Comparison of ENCODE assay signal across 17 cellular contexts in the genomic region with DNA sequence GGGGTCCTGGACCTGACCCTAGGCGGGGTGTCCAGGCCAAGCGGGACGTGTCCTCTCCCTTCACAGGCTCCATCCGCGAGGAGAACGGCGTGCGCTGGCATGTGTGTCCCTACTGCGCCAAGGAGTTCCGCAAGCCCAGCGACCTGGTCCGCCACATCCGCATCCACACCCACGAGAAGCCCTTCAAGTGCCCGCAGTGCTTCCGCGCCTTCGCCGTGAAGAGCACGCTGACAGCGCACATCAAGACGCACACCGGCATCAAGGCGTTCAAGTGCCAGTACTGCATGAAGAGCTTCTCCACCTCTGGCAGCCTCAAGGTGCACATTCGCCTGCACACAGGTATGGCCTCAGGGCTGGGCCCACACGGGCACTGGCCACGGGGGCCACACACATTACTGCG.
DNase-seq lines count a peak whose midpoint lies in the region; ATAC-seq and TF ChIP-seq lines count a peak whose summit lies in the region.
"Had no signal": no experiment of that assay in that cellular context is flagged by ENCODE, and none has a peak within 500 bp of the region (broad histone marks: within the 10 kb centered on the region; RNA-seq: fewer than 3 reads in every experiment).

No MANE protein-coding gene starts in this region.

- DNase-seq in H9 (no peak), endodermal cell (no peak), neural progenitor cell (ENCODE audit: low spot score) (no peak), progenitor cell of endocrine pancreas (ENCODE audit: low spot score, unreplicated experiment) (no peak), NCI-H2171 (lab: John Stamatoyannopoulos, UW) (no peak), dermis blood vessel endothelial cell (no peak)
- no peak for DNase-seq in activated T-cell treated with anti-CD3 and anti-CD28 coated beads, Interleukin-2, amount 50 U/mL, for 72 hours
- DNase-seq in stimulated activated CD4-positive, alpha-beta T cell treated with anti-CD3 and anti-CD28 coated beads, Interleukin-4, amount 100 ng/mL, for 4 hours, result no peak
- DNase-seq: C1 segment of cervical spinal cord; Calu3; CD4-positive, alpha-beta memory T cell; COR-L47; DND-41; GDM1; GOT3; HCEC 1CT had no signal

- no peak overlapping the region for H3K56ac ChIP-seq in H9 (ENCODE audit: insufficient read length, low read depth, low read length)

- no peak overlapping the region for H3K27ac ChIP-seq in H9 (ENCODE audit: insufficient read length, low read depth, low read length)
- H3K27ac ChIP-seq in endodermal cell (ENCODE audit: low read depth, low read length), result peak overlapping the region; percentile 88
- peak overlapping the region; percentile 35 for H3K27ac ChIP-seq in neural progenitor cell

- H3K4me2 ChIP-seq in H9 (ENCODE audit: insufficient read depth, insufficient read length, low read length) (no peak overlapping the region), neural progenitor cell (no peak overlapping the region)

- H2BK120ac ChIP-seq in H9 (ENCODE audit: low read depth, low read length, poor library complexity, severe bottlenecking), result no peak overlapping the region

- H3K4me3 ChIP-seq in endodermal cell (ENCODE audit: low read length) (no peak overlapping the region), neural progenitor cell (no peak overlapping the region)
- H3K4me3 ChIP-seq: GM12878 had no signal

- H3K4me1 Mint-ChIP-seq in H9 (peaks cover 0 to 4% of the 10 kb centered on the region in 2 experiments; a peak in 1 of 4 replicates), endodermal cell (no peaks in the 10 kb centered on the region), neural progenitor cell (no peaks in the 10 kb centered on the region), progenitor cell of endocrine pancreas (ENCODE audit: low read depth) (no peaks in the 10 kb centered on the region)
- H3K4me1 Mint-ChIP-seq in activated T-cell treated with anti-CD3 and anti-CD28 coated beads, Interleukin-2, amount 50 U/mL, for 72 hours (ENCODE audit: low read depth), result no peaks in the 10 kb centered on the region
- H3K4me1 Mint-ChIP-seq: CD4-positive, alpha-beta memory T cell had no signal

- H3K9me3 ChIP-seq in H9 (ENCODE audit: control insufficient read depth, low read depth, low read length) (no peaks in the 10 kb centered on the region), endodermal cell (ENCODE audit: control insufficient read depth, low read length) (peaks cover 29% of the 10 kb centered on the region), neural progenitor cell (ENCODE audit: low read depth) (no peaks in the 10 kb centered on the region)

- TF ChIP-seq CTCF in H9 (conservative IDR thresholded peaks at IDR 0.05) (no peak), endodermal cell (conservative IDR thresholded peaks at IDR 0.05) (no peak), neural progenitor cell (IDR thresholded peaks at IDR 0.05) (no peak), progenitor cell of endocrine pancreas (IDR thresholded peaks at IDR 0.05; ENCODE audit: unreplicated experiment) (no peak)

- H3K36me3 Mint-ChIP-seq in H9 (ENCODE audit: insufficient read depth in 1 of 3, low read depth in 3 of 3) (peaks cover 41 to 70% (median 59%) of the 10 kb centered on the region in 3 experiments), endodermal cell (ENCODE audit: low read depth) (peaks cover 87% of the 10 kb centered on the region), neural progenitor cell (peaks cover 48% of the 10 kb centered on the region), progenitor cell of endocrine pancreas (ENCODE audit: insufficient read depth) (peaks cover 54% of the 10 kb centered on the region)
- H3K36me3 Mint-ChIP-seq in activated T-cell treated with anti-CD3 and anti-CD28 coated beads, Interleukin-2, amount 50 U/mL, for 72 hours (ENCODE audit: insufficient read depth in 2 of 2), result peaks cover 19 to 21% of the 10 kb centered on the region in 2 donors

- H2BK5ac ChIP-seq in H9 (ENCODE audit: insufficient read length, low read length), result no peak overlapping the region

- H3K23me2 ChIP-seq in H9 (ENCODE audit: insufficient read length, low read depth, low read length, poor library complexity, severe bottlenecking), result no peaks in the 10 kb centered on the region

- H3K36me3 ChIP-seq in endodermal cell (ENCODE audit: control insufficient read depth, insufficient read depth, low read length) (peaks cover 74% of the 10 kb centered on the region), neural progenitor cell (peaks cover 9% of the 10 kb centered on the region)

- peaks cover 19% of the 10 kb centered on the region for H3F3A ChIP-seq in neural progenitor cell (ENCODE audit: low read depth)

- no peak overlapping the region for H3K23ac ChIP-seq in H9 (ENCODE audit: insufficient read length, low read depth, low read length)

- H4K8ac ChIP-seq in H9 (replicated peaks; ENCODE audit: insufficient read length, low read depth, low read length), result no peak overlapping the region

- H2BK20ac ChIP-seq in H9 (ENCODE audit: low read depth, low read length, poor library complexity, severe bottlenecking), result no peak overlapping the region

- H3K4me3 Mint-ChIP-seq in H9 (no peak overlapping the region), endodermal cell (no peak overlapping the region), neural progenitor cell (no peak overlapping the region), progenitor cell of endocrine pancreas (ENCODE audit: low read depth) (no peak overlapping the region)
- H3K4me3 Mint-ChIP-seq in activated T-cell treated with anti-CD3 and anti-CD28 coated beads, Interleukin-2, amount 50 U/mL, for 72 hours, result no peak overlapping the region
- H3K4me3 Mint-ChIP-seq: CD4-positive, alpha-beta memory T cell had no signal

- H2AFZ ChIP-seq in H9 (ENCODE audit: low read length) (no peak overlapping the region), neural progenitor cell (replicated peaks) (no peak overlapping the region)

- H4K20me1 ChIP-seq in H9 (ENCODE audit: control insufficient read depth, insufficient read depth, insufficient read length) (no peaks in the 10 kb centered on the region), neural progenitor cell (ENCODE audit: low read depth) (no peaks in the 10 kb centered on the region)

- no peaks in the 10 kb centered on the region for H3K79me1 ChIP-seq in H9 (ENCODE audit: insufficient read depth, low read depth, low read length, poor library complexity, severe bottlenecking)

- H3K27me3 Mint-ChIP-seq in H9 (ENCODE audit: low read depth) (no peaks in the 10 kb centered on the region), endodermal cell (ENCODE audit: insufficient read depth) (no peaks in the 10 kb centered on the region), neural progenitor cell (ENCODE audit: insufficient read depth, low read depth) (no peaks in the 10 kb centered on the region), progenitor cell of endocrine pancreas (no peaks in the 10 kb centered on the region)
- no peaks in the 10 kb centered on the region for H3K27me3 Mint-ChIP-seq in activated T-cell treated with anti-CD3 and anti-CD28 coated beads, Interleukin-2, amount 50 U/mL, for 72 hours (ENCODE audit: low read depth)
- H3K27me3 Mint-ChIP-seq: CD4-positive, alpha-beta memory T cell had no signal

- H3K4me1 ChIP-seq in H9 (ENCODE audit: insufficient read depth, low read length), result no peaks in the 10 kb centered on the region
- H3K4me1 ChIP-seq in endodermal cell (ENCODE audit: control insufficient read depth, insufficient read depth, low read length), result no peaks in the 10 kb centered on the region
- peaks cover 8% of the 10 kb centered on the region for H3K4me1 ChIP-seq in neural progenitor cell

- no peak overlapping the region for H2AK5ac ChIP-seq in H9 (ENCODE audit: insufficient read length, low read length)

- H3K27me3 ChIP-seq in H9 (ENCODE audit: insufficient read depth, low read length), result no peaks in the 10 kb centered on the region
- H3K27me3 ChIP-seq in endodermal cell (ENCODE audit: control insufficient read depth, insufficient read depth, low read length, poor library complexity, severe bottlenecking), result no peaks in the 10 kb centered on the region
- no peaks in the 10 kb centered on the region for H3K27me3 ChIP-seq in neural progenitor cell

- no peak overlapping the region for H2BK15ac ChIP-seq in H9 (ENCODE audit: low read depth, low read length)

- H3K27ac Mint-ChIP-seq in H9 (peak overlapping the region in 2 of 3 experiments; percentile 15 to 55; a peak in 2 of 7 replicates), endodermal cell (no peak overlapping the region), neural progenitor cell (no peak overlapping the region), progenitor cell of endocrine pancreas (peak overlapping the region; percentile 18)
- no peak overlapping the region for H3K27ac Mint-ChIP-seq in activated T-cell treated with anti-CD3 and anti-CD28 coated beads, Interleukin-2, amount 50 U/mL, for 72 hours
- H3K27ac Mint-ChIP-seq: CD4-positive, alpha-beta memory T cell had no signal

- no CpG with 5 or more reads among the region's 28 CpGs for WGBS in H9 (ENCODE audit: extremely low coverage, insufficient read length, low lambda C conversion rate)
- 95% methylated on average over 21 to 28 of the region's 28 CpGs for WGBS in endodermal cell (ENCODE audit: insufficient coverage in 1 of 2, insufficient read length in 1 of 2), 2 experiments

- ATAC-seq in activated T-cell treated with anti-CD3 and anti-CD28 coated beads, Interleukin-2, amount 50 U/mL, for 72 hours (replicated peaks in 1 of 2), result no peak
- ATAC-seq: GM12878 had no signal

- H4K91ac ChIP-seq in H9 (ENCODE audit: insufficient read length, low read depth, low read length), result no peak overlapping the region

- H3K18ac ChIP-seq in H9 (ENCODE audit: insufficient read length, low read depth, low read length), result no peak overlapping the region

- H2BK12ac ChIP-seq in H9 (ENCODE audit: insufficient read length, low read depth, low read length), result no peak overlapping the region

- no peak overlapping the region for H4K5ac ChIP-seq in H9 (ENCODE audit: insufficient read length, low read depth, low read length)

- H3K9me3 Mint-ChIP-seq in H9 (peaks cover 6 to 8% of the 10 kb centered on the region in 2 experiments; a peak in 4 of 5 replicates), endodermal cell (peaks cover 22% of the 10 kb centered on the region), neural progenitor cell (peaks cover 2% of the 10 kb centered on the region), progenitor cell of endocrine pancreas (ENCODE audit: low read depth) (peaks cover 6% of the 10 kb centered on the region)
- no peaks in the 10 kb centered on the region for H3K9me3 Mint-ChIP-seq in activated T-cell treated with anti-CD3 and anti-CD28 coated beads, Interleukin-2, amount 50 U/mL, for 72 hours
- H3K9me3 Mint-ChIP-seq: CD4-positive, alpha-beta memory T cell had no signal

- no peaks in the 10 kb centered on the region for H3K79me2 ChIP-seq in H9 (ENCODE audit: insufficient read depth, low read length)
- H3K79me2 ChIP-seq in neural progenitor cell (ENCODE audit: low read depth), result no peaks in the 10 kb centered on the region

- no peak overlapping the region for H3K4ac ChIP-seq in H9 (ENCODE audit: low read depth, low read length)

- no peak overlapping the region for H3T11ph ChIP-seq in H9 (ENCODE audit: low read length)

- no peak overlapping the region for H3K9ac ChIP-seq in H9 (ENCODE audit: extremely low read depth, insufficient read length, low read length)
- no peak overlapping the region for H3K9ac ChIP-seq in endodermal cell (ENCODE audit: extremely low read depth, low read length, poor library complexity, severe bottlenecking)
- no peak overlapping the region for H3K9ac ChIP-seq in neural progenitor cell

- no peak overlapping the region for H3K14ac ChIP-seq in H9 (ENCODE audit: insufficient read depth, low read length)

Comparison
In these comparisons a context has a peak if more than half of its experiments do, and no peak if none do; other contexts are left out.
1. H3K27ac Mint-ChIP-seq: peak in H9 (2 of 3) and progenitor cell of endocrine pancreas (single experiment); none in endodermal cell (single experiment), neural progenitor cell (single experiment) and activated T-cell treated with anti-CD3 and anti-CD28 coated beads, Interleukin-2, amount 50 U/mL, for 72 hours (single experiment).